Comparison of ENCODE assay signal across 9 cellular contexts in genomic region chr13:96817336-96817941, GRCh38.
DNase-seq lines count a peak whose midpoint lies in the region; ATAC-seq and TF ChIP-seq lines count a peak whose summit lies in the region.
"Had no signal": no experiment of that assay in that cellular context is flagged by ENCODE, and none has a peak within 500 bp of the region (broad histone marks: within the 10 kb centered on the region; RNA-seq: fewer than 3 reads in every experiment).

No MANE protein-coding gene starts in this region.

- no peak overlapping the region for H3K4me2 ChIP-seq in SU-DHL-6 (ENCODE audit: low read depth, low read length, poor library complexity, severe bottlenecking)

- no peaks in the 10 kb centered on the region for H3K36me3 ChIP-seq in HAP-1 (replicated peaks)
- H3K36me3 ChIP-seq in SU-DHL-6 (ENCODE audit: low read length) = no peaks in the 10 kb centered on the region

- in situ Hi-C loops in HAP-1 (cut with MboI; ENCODE audit: low sequenced_read_pairs) = no loop called here

- peak; percentile 76 for TF ChIP-seq CTCF in 22Rv1 (IDR thresholded peaks at IDR 0.05)
- peak; percentile 21 for TF ChIP-seq CTCF in SU-DHL-6 (IDR thresholded peaks at IDR 0.05; ENCODE audit: insufficient read depth, low read length, poor library complexity, severe bottlenecking)

- H3K9me3 ChIP-seq in HAP-1 (no peaks in the 10 kb centered on the region), SU-DHL-6 (ENCODE audit: insufficient read depth, low read length) (no peaks in the 10 kb centered on the region)

- H3K9me2 ChIP-seq in SU-DHL-6 (replicated peaks; ENCODE audit: insufficient read depth, low read length) = no peaks in the 10 kb centered on the region

- H3K27me3 ChIP-seq in HAP-1 (ENCODE audit: low read depth) (no peaks in the 10 kb centered on the region), SU-DHL-6 (ENCODE audit: low read length) (no peaks in the 10 kb centered on the region)

- H3K9ac ChIP-seq in SU-DHL-6 (ENCODE audit: low read length) = no peak overlapping the region

- H3K79me2 ChIP-seq in SU-DHL-6 (ENCODE audit: insufficient read depth, low read length) = no peaks in the 10 kb centered on the region

- ATAC-seq in GM18520 (IDR thresholded peaks at IDR 0.05; ENCODE audit: unreplicated experiment) = no peak

- H3K4me3 ChIP-seq in HAP-1 = no peak overlapping the region
- no peak overlapping the region for H3K4me3 ChIP-seq in SU-DHL-6 (ENCODE audit: insufficient read depth, low read length, poor library complexity, severe bottlenecking)

- H2AFZ ChIP-seq in SU-DHL-6 (ENCODE audit: low read depth, low read length, severe bottlenecking) = no peak overlapping the region

- H3F3A ChIP-seq in SU-DHL-6 (ENCODE audit: insufficient read depth) = no peaks in the 10 kb centered on the region

- H3K27ac ChIP-seq in 22Rv1 (no peak overlapping the region), SU-DHL-6 (ENCODE audit: low read depth, low read length) (no peak overlapping the region)

- peak; percentile 19 to 28 for DNase-seq in HAP-1 (ENCODE audit: low spot score in 2 of 2)
- DNase-seq in inferior parietal cortex (ENCODE audit: extremely low spot score) = peak; percentile 69
- DNase-seq in stimulated activated CD4-positive, alpha-beta T cell treated with anti-CD3 and anti-CD28 coated beads, Interleukin-2, amount 100 ng/mL, for 24 hours = no peak
- no peak for DNase-seq in HPDE6-E6E7 (ENCODE audit: extremely low spot score)
- DNase-seq in UCSD-AML1 (lab: John Stamatoyannopoulos, UW; ENCODE audit: unreplicated experiment) = no peak
- DNase-seq: activated naive CD8-positive, alpha-beta T cell treated with anti-CD3 and anti-CD28 coated beads, Interleukin-2, amount 10 ng/mL, durations not matched to agents 7 days and 5 days had no signal

- H3K4me1 ChIP-seq in HAP-1 = no peaks in the 10 kb centered on the region

- no peaks in the 10 kb centered on the region for H4K20me1 ChIP-seq in SU-DHL-6 (ENCODE audit: low read depth, low read length)

Comparison
In these comparisons a context has a peak if more than half of its experiments do, and no peak if none do; other contexts are left out.
1. DNase-seq: peak in HAP-1 (2 of 2) and inferior parietal cortex (single experiment); none in stimulated activated CD4-positive, alpha-beta T cell treated with anti-CD3 and anti-CD28 coated beads, Interleukin-2, amount 100 ng/mL, for 24 hours (0 of 2), HPDE6-E6E7 (single experiment) and UCSD-AML1 (single experiment).